8 cellular contexts compared by ENCODE assay signal in genomic region chr19:38930776-38931761, GRCh38. TPM values are rescaled to one million over a fixed set of nuclear protein-coding genes. Genes with fewer than 3 reads are reported as not detected.
DNase-seq lines count a peak whose midpoint lies in the region; ATAC-seq and TF ChIP-seq lines count a peak whose summit lies in the region.

TSS of gene MRPS12 (plus strand) at chr19:38930944. CDS start at chr19:38931295, 351 bp downstream.

- peak within 1 kb of the TSS; percentile 93 to 97 for H3K9ac ChIP-seq in stomach smooth muscle (ENCODE audit: low read length in 2 of 2)

- POLR2A ChIA-PET in Panc1 (lab: Charles Lee): interaction anchor here (0.5 to 1.5 kb wide), 10 partner anchors 10 to 510 kb away, joined by 3 to 10 read pairs (median 5); partner anchors contain the start of genes HNRNPL, NFKBIB and SIRT2

- peak; percentile 100 for DNase-seq in Panc1 (ENCODE audit: low read depth, low spot score)
- DNase-seq in activated effector memory CD4-positive, alpha-beta T cell treated with anti-CD3 and anti-CD28 coated beads, Interleukin-2, amount 50 U/mL, for 16 hours: peak; percentile 99
- peak; percentile 99 for DNase-seq in fibroblast of the conjunctiva (ENCODE audit: low read depth)

- H3K36me3 Mint-ChIP-seq in nephron (ENCODE audit: low read depth): peaks cover 42% of the 10 kb centered on the region

- H3K9me2 ChIP-seq in DOHH2 (replicated peaks; ENCODE audit: control insufficient read depth, low read length): no peaks in the 10 kb centered on the region

- H4K20me1 ChIP-seq in DOHH2 (ENCODE audit: control insufficient read depth, insufficient read depth, low read depth, low read length): no peaks in the 10 kb centered on the region

- in situ Hi-C loops in Panc1 (cut with HindIII; ENCODE audit: low pct_unique_long_range_greater_than_20kb, low sequenced_read_pairs): loop anchor here (10.0 kb wide), 3 partner anchors 86 to 406 kb away; partner anchors contain the start of genes HNRNPL and LGALS7

- H3K4me2 ChIP-seq in DOHH2 (ENCODE audit: low read length): peak within 1 kb of the TSS; percentile 97

- H3K27me3 ChIP-seq in DOHH2 (ENCODE audit: control insufficient read depth, low read length) (no peaks in the 10 kb centered on the region), Panc1 (ENCODE audit: control insufficient read depth, insufficient read depth, low read length) (no peaks in the 10 kb centered on the region), stomach smooth muscle (ENCODE audit: control insufficient read depth in 1 of 2, insufficient read depth in 2 of 2, low read length in 2 of 2) (no peaks in the 10 kb centered on the region)

- no peaks in the 10 kb centered on the region for H3F3A ChIP-seq in DOHH2 (ENCODE audit: control insufficient read depth, insufficient read depth)

- H3K79me2 ChIP-seq in DOHH2 (ENCODE audit: control insufficient read depth, low read length): peaks cover 62% of the 10 kb centered on the region

- H3K36me3 ChIP-seq in DOHH2 (ENCODE audit: control insufficient read depth, low read length) (peaks cover 40% of the 10 kb centered on the region), Panc1 (ENCODE audit: control insufficient read depth, insufficient read depth, low read length) (peaks cover 6% of the 10 kb centered on the region), stomach smooth muscle (ENCODE audit: control insufficient read depth in 2 of 2, insufficient read depth in 2 of 2, low read length in 2 of 2) (peaks cover 7 to 14% of the 10 kb centered on the region in 2 donors)

- H3K4me3 Mint-ChIP-seq in nephron: peak within 1 kb of the TSS; percentile 99 to 100 (median 99)

- peak within 1 kb of the TSS; percentile 93 to 99 (median 98) for H3K27ac Mint-ChIP-seq in nephron

- H3K9me3 Mint-ChIP-seq in nephron: peaks cover 9% of the 10 kb centered on the region

- BruUV-seq in Panc1 (replicated peaks; lab: Mats Ljungman, UMichigan): TSS peak; percentile 96

- peaks cover 15% of the 10 kb centered on the region for H3K4me1 Mint-ChIP-seq in nephron

- no peak for TF ChIP-seq CTCF in DOHH2 (IDR thresholded peaks at IDR 0.05; ENCODE audit: low read depth, low read length, poor library complexity, severe bottlenecking)
- no peak for TF ChIP-seq CTCF in Panc1 (IDR thresholded peaks at IDR 0.05)
- no peak for TF ChIP-seq CTCF in nephron (IDR thresholded peaks at IDR 0.05; ENCODE audit: unreplicated experiment in 3 of 3)

- ATAC-seq in GM21619 (IDR thresholded peaks at IDR 0.05; ENCODE audit: unreplicated experiment): peak; percentile 86
- ATAC-seq in Panc1: peak; percentile 98

- H3K27me3 Mint-ChIP-seq in nephron (ENCODE audit: low read depth): no peaks in the 10 kb centered on the region

- no peak for TF ChIP-seq RAD21 in Ishikawa (IDR thresholded peaks at IDR 0.05; ENCODE audit: low read depth)

- peak within 1 kb of the TSS; percentile 96 for H3K4me3 ChIP-seq in DOHH2 (ENCODE audit: low read length)
- H3K4me3 ChIP-seq in Panc1 (ENCODE audit: low read depth in 2 of 2, low read length in 2 of 2): peak within 1 kb of the TSS; percentile 54 to 87
- H3K4me3 ChIP-seq in stomach smooth muscle (ENCODE audit: low read length in 2 of 2): peak within 1 kb of the TSS; percentile 98 to 100

- H3K9me3 ChIP-seq in DOHH2 (ENCODE audit: control insufficient read depth, insufficient read depth, low read length) (no peaks in the 10 kb centered on the region), Panc1 (ENCODE audit: control insufficient read depth, insufficient read depth, low read depth, low read length) (peaks cover 7% of the 10 kb centered on the region; the same call in 1 of the 2 replicates), stomach smooth muscle (ENCODE audit: control insufficient read depth in 2 of 2, low read length in 2 of 2) (no peaks in the 10 kb centered on the region)

- intact Hi-C loops in Panc1 (cut with micrococcal nuclease; ENCODE audit: unreplicated experiment): loop anchor here (1.0 to 10.0 kb wide), 5 partner anchors 82 to 416 kb away; partner anchors contain the start of gene HNRNPL

- peak within 1 kb of the TSS; percentile 75 for H3K27ac ChIP-seq in DOHH2 (ENCODE audit: low read depth, low read length)
- peak within 1 kb of the TSS; percentile 97 for H3K27ac ChIP-seq in Panc1 (ENCODE audit: low read length)
- peak within 1 kb of the TSS; percentile 79 for H3K27ac ChIP-seq in stomach smooth muscle (ENCODE audit: low read length)

- H3K4me1 ChIP-seq in DOHH2 (ENCODE audit: control insufficient read depth, low read length) (peaks cover 25% of the 10 kb centered on the region), Panc1 (ENCODE audit: control insufficient read depth, insufficient read depth, low read length) (peaks cover 11% of the 10 kb centered on the region), stomach smooth muscle (ENCODE audit: control insufficient read depth, insufficient read depth, low read length) (peaks cover 12% of the 10 kb centered on the region)

- no peak for TF ChIP-seq EP300 in Ishikawa (IDR thresholded peaks at IDR 0.05; ENCODE audit: borderline replicate concordance)

- CTCF ChIA-PET in Panc1 (lab: Charles Lee): interaction anchor here (0.5 to 2.5 kb wide), 33 partner anchors 9 to 620 kb away, joined by 3 to 19 read pairs (median 4); partner anchors contain the start of genes ECH1, FBXO17 and NFKBIB

TF ChIP-seq in Ishikawa, 13 proteins besides CTCF, POLR2A, EP300 and RAD21:
- TF ChIP-seq FOXM1 (IDR thresholded peaks at IDR 0.05; ENCODE audit: borderline replicate concordance, low read depth): no peak
- peak; percentile 76 for TF ChIP-seq MAX (IDR thresholded peaks at IDR 0.05)
- TF ChIP-seq TCF12 (IDR thresholded peaks at IDR 0.05; ENCODE audit: low read depth): 0 out of 2 replicates have a peak, but pooled peaks have one; percentile 13
- TF ChIP-seq CREB1 (IDR thresholded peaks at IDR 0.05; ENCODE audit: low read depth): peak; percentile 82
- TF ChIP-seq USF1 (IDR thresholded peaks at IDR 0.05): peak; percentile 54; the same call in 1 of the 2 replicates
- no peak for TF ChIP-seq TEAD4 (IDR thresholded peaks at IDR 0.05)

RNA-seq across cellular contexts. Expression of gene MRPS12, which starts in this region (rescaled TPM):
- 511 TPM for total RNA-seq in Panc1 (2021; ENCODE audit: unreplicated experiment)
- polyA plus RNA-seq in Panc1 (2012; ENCODE audit: insufficient read length): 562 TPM

Comparison
In these comparisons a context has a peak if more than half of its experiments do, and no peak if none do; other contexts are left out.
1. Peak in every context shown above with its lines: DNase-seq, ATAC-seq, H3K4me3 ChIP-seq and H3K27ac ChIP-seq.